ENCODE assay signal across 10 cellular contexts in genomic region chr3:56854856-56855620, GRCh38. TPM values are rescaled to one million over a fixed set of nuclear protein-coding genes. Genes with fewer than 3 reads are reported as not detected.
DNase-seq lines count a peak whose midpoint lies in the region; ATAC-seq lines count a peak whose summit lies in the region.
"Had no signal": no experiment of that assay in that cellular context is flagged by ENCODE, and none has a peak within 500 bp of the region (broad histone marks: within the 10 kb centered on the region; RNA-seq: fewer than 3 reads in every experiment).

No MANE protein-coding gene starts in this region.

- no peak overlapping the region for H2AK5ac ChIP-seq in trophoblast cell (ENCODE audit: low read length)

- no peaks in the 10 kb centered on the region for H3K9me3 ChIP-seq in trophoblast cell (ENCODE audit: insufficient read depth, low read depth, low read length)

- H3K9ac ChIP-seq in trophoblast cell (ENCODE audit: low read length), result no peak overlapping the region

- H2AFZ ChIP-seq in trophoblast cell (ENCODE audit: insufficient read depth, low read length, poor library complexity), result no peak overlapping the region

- DNase-seq in stimulated activated naive CD8-positive, alpha-beta T cell treated with anti-CD3 and anti-CD28 coated beads, Interleukin-15, Interleukin-2, amounts not matched to agents 100 U/mL and 50 U/mL, for 24 hours, result no peak
- no peak for DNase-seq in stimulated activated naive CD8-positive, alpha-beta T cell treated with anti-CD3 and anti-CD28 coated beads, Interleukin-15, amount 100 ng/mL, for 72 hours
- peak; percentile 30 for DNase-seq in dermis blood vessel endothelial cell
- DNase-seq in trophoblast cell, result no peak
- DNase-seq in HK-2 (ENCODE audit: unreplicated experiment), result no peak
- DNase-seq: DND-41, NCI-H2227 treated with DMSO at 0.1 percent for 48 hours had no signal

- no peaks in the 10 kb centered on the region for H3K36me3 ChIP-seq in trophoblast cell (ENCODE audit: control insufficient read depth in 1 of 2, insufficient read depth in 2 of 2, low read length in 2 of 2)

- no peak overlapping the region for H3K14ac ChIP-seq in trophoblast cell (ENCODE audit: low read length)

- H3K4me3 Mint-ChIP-seq in stimulated activated naive CD8-positive, alpha-beta T cell treated with anti-CD3 and anti-CD28 coated beads, Interleukin-15, amount 100 ng/mL, for 72 hours, result no peak overlapping the region

- H3K27me3 Mint-ChIP-seq in stimulated activated naive CD8-positive, alpha-beta T cell treated with anti-CD3 and anti-CD28 coated beads, Interleukin-15, amount 100 ng/mL, for 72 hours, result no peaks in the 10 kb centered on the region

- H3K4me2 ChIP-seq in trophoblast cell (ENCODE audit: low read length), result no peak overlapping the region

- H3K4me3 ChIP-seq in trophoblast cell (ENCODE audit: low read depth, low read length), result no peak overlapping the region

- peak; percentile 58 for ATAC-seq in stimulated activated naive CD8-positive, alpha-beta T cell treated with anti-CD3 and anti-CD28 coated beads, Interleukin-15, Interleukin-2, amounts not matched to agents 100 U/mL and 50 U/mL, for 24 hours
- no peak for ATAC-seq in stimulated activated naive CD8-positive, alpha-beta T cell treated with anti-CD3 and anti-CD28 coated beads, Interleukin-15, amount 100 ng/mL, for 72 hours
- ATAC-seq in GM18502 (IDR thresholded peaks at IDR 0.05; ENCODE audit: poor library complexity, unreplicated experiment) (no peak), GM19467 (IDR thresholded peaks at IDR 0.05; ENCODE audit: unreplicated experiment) (no peak)
- ATAC-seq: Panc1 had no signal

- no peak overlapping the region for H3K18ac ChIP-seq in trophoblast cell (ENCODE audit: low read length)

- H3K4me1 Mint-ChIP-seq in stimulated activated naive CD8-positive, alpha-beta T cell treated with anti-CD3 and anti-CD28 coated beads, Interleukin-15, amount 100 ng/mL, for 72 hours, result peaks cover 48% of the 10 kb centered on the region

- H3K27ac ChIP-seq in trophoblast cell (ENCODE audit: low read depth, low read length), result no peak overlapping the region

- peak overlapping the region; percentile 55 for H4K91ac ChIP-seq in trophoblast cell (ENCODE audit: low read depth, low read length)

- no peaks in the 10 kb centered on the region for H3K27me3 ChIP-seq in trophoblast cell (ENCODE audit: insufficient read depth, low read length)

- no peak overlapping the region for H4K12ac ChIP-seq in trophoblast cell (ENCODE audit: low read depth, low read length)

- no peak overlapping the region for H2BK5ac ChIP-seq in trophoblast cell (ENCODE audit: low read depth, low read length, poor library complexity)

- H3K27ac Mint-ChIP-seq in stimulated activated naive CD8-positive, alpha-beta T cell treated with anti-CD3 and anti-CD28 coated beads, Interleukin-15, amount 100 ng/mL, for 72 hours, result peak overlapping the region in 1 of 2 donors; percentile 3

- peaks cover 5% of the 10 kb centered on the region for H3K79me1 ChIP-seq in trophoblast cell (ENCODE audit: low read length)

- no CpG with 5 or more reads among the region's 5 CpGs for WGBS in trophoblast cell (ENCODE audit: extremely low coverage, insufficient coverage, insufficient read length)

- no peak overlapping the region for H3K23ac ChIP-seq in trophoblast cell (ENCODE audit: low read length)

- H4K8ac ChIP-seq in trophoblast cell (ENCODE audit: low read depth, low read length), result no peak overlapping the region

- H3K4ac ChIP-seq in trophoblast cell (ENCODE audit: low read depth, low read length), result no peak overlapping the region

- H2BK120ac ChIP-seq in trophoblast cell (ENCODE audit: insufficient read depth, low read length, poor library complexity), result no peak overlapping the region

- H3K9me3 Mint-ChIP-seq in stimulated activated naive CD8-positive, alpha-beta T cell treated with anti-CD3 and anti-CD28 coated beads, Interleukin-15, amount 100 ng/mL, for 72 hours, result peaks cover 0 to 4% of the 10 kb centered on the region in 2 donors

- no peak overlapping the region for H2BK12ac ChIP-seq in trophoblast cell (ENCODE audit: low read length)

- peaks cover 2 to 16% of the 10 kb centered on the region in 2 experiments for H3K4me1 ChIP-seq in trophoblast cell (ENCODE audit: control insufficient read depth in 1 of 2, insufficient read depth in 2 of 2, low read length in 2 of 2)

- no peaks in the 10 kb centered on the region for H3K79me2 ChIP-seq in trophoblast cell (ENCODE audit: control insufficient read depth, insufficient read depth, low read length, poor library complexity)

RNA-seq across cellular contexts. Expression of gene ARHGEF3, which starts 53.3 kb away (rescaled TPM):
- total RNA-seq in dermis blood vessel endothelial cell, result 12.1 and 20.8 TPM in 2 replicates
- 21.0 and 22.3 TPM in 2 replicates for polyA plus RNA-seq in trophoblast cell (2013)
